In the genomic region with DNA sequence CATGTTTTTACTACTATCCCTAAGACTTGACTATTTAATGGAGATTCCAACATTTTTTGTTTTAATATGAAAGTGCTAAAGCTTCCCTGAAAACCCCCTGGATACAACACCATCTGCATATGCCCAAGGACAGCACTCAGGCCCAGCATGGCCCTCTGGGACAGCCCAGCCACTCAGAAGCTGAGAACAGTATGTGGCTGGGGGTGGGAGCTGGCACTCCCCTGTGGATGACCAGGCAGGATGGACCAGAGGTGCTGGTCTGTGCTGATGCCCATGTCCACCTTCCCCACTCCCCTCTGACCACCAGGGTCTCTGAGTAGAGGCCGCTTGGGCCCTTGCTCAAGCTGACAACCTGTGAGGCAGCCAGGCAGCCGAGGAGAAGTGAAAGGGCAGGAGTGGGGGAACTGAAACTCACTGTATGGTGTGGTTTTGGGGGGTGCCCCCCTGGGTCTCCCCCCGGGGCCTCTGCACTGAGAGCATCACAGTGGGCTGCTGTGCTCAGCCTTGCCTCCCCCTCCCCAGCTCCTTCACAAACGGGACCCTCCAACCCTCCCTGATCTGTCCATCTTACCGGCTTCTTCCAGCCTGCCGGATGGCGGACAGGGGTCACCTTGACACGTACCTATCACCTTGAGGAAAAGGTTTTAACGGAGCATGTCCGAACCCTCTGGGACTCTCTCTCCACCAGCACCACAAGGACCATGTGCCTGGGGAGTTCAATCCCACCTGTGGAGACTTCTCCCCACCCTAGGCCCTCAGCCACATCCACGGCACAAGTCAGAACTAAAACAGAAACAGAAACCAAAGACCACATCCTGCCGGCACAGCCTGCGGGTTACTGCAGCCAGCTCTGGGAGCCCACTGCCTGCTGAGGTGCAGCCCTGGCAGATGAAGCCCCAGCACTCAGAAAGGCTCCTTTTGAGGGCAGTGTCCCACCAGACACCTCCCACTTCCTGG, we compare ENCODE assay signal across 9 cellular contexts. TPM values are rescaled to one million over a fixed set of nuclear protein-coding genes. Genes with fewer than 3 reads are reported as not detected.
A peak's percentile ranks its signal among the peaks of the same experiment; 100 is the strongest.
DNase-seq lines count a peak whose midpoint lies in the region; ATAC-seq and TF ChIP-seq lines count a peak whose summit lies in the region.
"Had no signal": no experiment of that assay in that cellular context is flagged by ENCODE, and none has a peak within 500 bp of the region (broad histone marks: within the 10 kb centered on the region; RNA-seq: fewer than 3 reads in every experiment).

A gene (minus strand): TSS at position 785 of the 957 bp plus-strand sequence. CDS start 14,798 bp downstream, outside the sequence.

- intact Hi-C loops in mucosa of descending colon (cut with DNase I, micrococcal nuclease), result no loop called here
- intact Hi-C loops in A673 (cut with micrococcal nuclease; ENCODE audit: unreplicated experiment), result no loop called here

- H3K36me3 Mint-ChIP-seq in activated naive CD8-positive, alpha-beta T cell treated with anti-CD3 and anti-CD28 coated beads, Interleukin-2, amount 50 U/mL, for 24 hours (ENCODE audit: low read depth), result peaks cover 18% of the 10 kb centered on the region
- peaks cover 18% of the 10 kb centered on the region for H3K36me3 Mint-ChIP-seq in stimulated activated naive CD8-positive, alpha-beta T cell treated with anti-CD3 and anti-CD28 coated beads, Interleukin-15, Interleukin-2, amounts not matched to agents 100 ng/mL and 50 ng/mL, for 24 hours (ENCODE audit: low read depth)

- H3K4me3 Mint-ChIP-seq in activated naive CD8-positive, alpha-beta T cell treated with anti-CD3 and anti-CD28 coated beads, Interleukin-2, amount 50 U/mL, for 24 hours, result peak within 1 kb of the TSS; percentile 86
- peak within 1 kb of the TSS; percentile 84 for H3K4me3 Mint-ChIP-seq in stimulated activated naive CD8-positive, alpha-beta T cell treated with anti-CD3 and anti-CD28 coated beads, Interleukin-15, Interleukin-2, amounts not matched to agents 100 ng/mL and 50 ng/mL, for 24 hours

- TF ChIP-seq CTCF in mucosa of descending colon (IDR thresholded peaks at IDR 0.05) (no peak), A673 (conservative IDR thresholded peaks at IDR 0.05; ENCODE audit: low read depth, low read length) (no peak)

- BruUV-seq in A673 (replicated peaks; lab: Mats Ljungman, UMichigan), result no TSS peak

- DNase-seq in T-helper 1 cell (peak; percentile 40 to 90 (median 53)), mucosa of descending colon (peak; percentile 69 to 83 (median 71)), A673 (ENCODE audit: low spot score) (no peak), NCI-H1694 treated with DMSO at 0.1 percent for 48 hours (lab: John Stamatoyannopoulos, UW) (no peak)
- peak; percentile 75 for DNase-seq in activated naive CD8-positive, alpha-beta T cell treated with anti-CD3 and anti-CD28 coated beads, Interleukin-2, amount 50 U/mL, for 24 hours

- H3K4me3 ChIP-seq in mucosa of descending colon (no peak within 1 kb of the TSS), A673 (ENCODE audit: low read depth, low read length, poor library complexity, severe bottlenecking) (no peak within 1 kb of the TSS)
- H3K4me3 ChIP-seq: body of pancreas had no signal

- no peaks in the 10 kb centered on the region for H3K27me3 ChIP-seq in A673 (replicated peaks; ENCODE audit: insufficient read depth, low read depth, low read length, poor library complexity)
- H3K27me3 ChIP-seq: body of pancreas had no signal

- CTCF ChIA-PET in A673 (lab: Charles Lee), result no interaction called here

- H3K9me3 ChIP-seq in mucosa of descending colon, result peaks cover 2% of the 10 kb centered on the region
- peaks cover 2% of the 10 kb centered on the region for H3K9me3 ChIP-seq in A673 (ENCODE audit: low read depth, low read length, poor library complexity, severe bottlenecking)
- H3K9me3 ChIP-seq: body of pancreas had no signal

- H3K4me1 ChIP-seq in mucosa of descending colon (ENCODE audit: low read depth) (peaks cover 5% of the 10 kb centered on the region), A673 (ENCODE audit: insufficient read depth, low read length, poor library complexity, severe bottlenecking) (no peaks in the 10 kb centered on the region)

- peak within 1 kb of the TSS; percentile 99 for H3K27ac Mint-ChIP-seq in activated naive CD8-positive, alpha-beta T cell treated with anti-CD3 and anti-CD28 coated beads, Interleukin-2, amount 50 U/mL, for 24 hours
- peak within 1 kb of the TSS; percentile 97 for H3K27ac Mint-ChIP-seq in stimulated activated naive CD8-positive, alpha-beta T cell treated with anti-CD3 and anti-CD28 coated beads, Interleukin-15, Interleukin-2, amounts not matched to agents 100 ng/mL and 50 ng/mL, for 24 hours

- H3K27ac ChIP-seq in A673 (ENCODE audit: low read depth, low read length, poor library complexity, severe bottlenecking), result no peak within 1 kb of the TSS

- POLR2A ChIA-PET in A673 (lab: Charles Lee; ENCODE audit: low non-redundant PET), result no interaction called here

- H3K4me1 Mint-ChIP-seq in activated naive CD8-positive, alpha-beta T cell treated with anti-CD3 and anti-CD28 coated beads, Interleukin-2, amount 50 U/mL, for 24 hours, result peaks cover 77% of the 10 kb centered on the region
- H3K4me1 Mint-ChIP-seq in stimulated activated naive CD8-positive, alpha-beta T cell treated with anti-CD3 and anti-CD28 coated beads, Interleukin-15, Interleukin-2, amounts not matched to agents 100 ng/mL and 50 ng/mL, for 24 hours (ENCODE audit: low read depth), result peaks cover 86% of the 10 kb centered on the region

- H3K27me3 Mint-ChIP-seq in activated naive CD8-positive, alpha-beta T cell treated with anti-CD3 and anti-CD28 coated beads, Interleukin-2, amount 50 U/mL, for 24 hours, result no peaks in the 10 kb centered on the region
- H3K27me3 Mint-ChIP-seq in stimulated activated naive CD8-positive, alpha-beta T cell treated with anti-CD3 and anti-CD28 coated beads, Interleukin-15, Interleukin-2, amounts not matched to agents 100 ng/mL and 50 ng/mL, for 24 hours, result peaks cover 4% of the 10 kb centered on the region

- H3K36me3 ChIP-seq in mucosa of descending colon (ENCODE audit: low read depth) (no peaks in the 10 kb centered on the region), A673 (ENCODE audit: insufficient read depth, low read length, poor library complexity, severe bottlenecking) (no peaks in the 10 kb centered on the region)

- ATAC-seq in GM18873 (IDR thresholded peaks at IDR 0.05; ENCODE audit: low FRiP score, unreplicated experiment) (peak; percentile 84), HG03064 (IDR thresholded peaks at IDR 0.05; ENCODE audit: low read depth, unreplicated experiment) (peak; percentile 95), mucosa of descending colon (peak; percentile 92)
- peak; percentile 98 for ATAC-seq in activated naive CD8-positive, alpha-beta T cell treated with anti-CD3 and anti-CD28 coated beads, Interleukin-2, amount 50 U/mL, for 24 hours
- ATAC-seq: body of pancreas had no signal

- H3K9me3 Mint-ChIP-seq in activated naive CD8-positive, alpha-beta T cell treated with anti-CD3 and anti-CD28 coated beads, Interleukin-2, amount 50 U/mL, for 24 hours, result peaks cover 8% of the 10 kb centered on the region
- H3K9me3 Mint-ChIP-seq in stimulated activated naive CD8-positive, alpha-beta T cell treated with anti-CD3 and anti-CD28 coated beads, Interleukin-15, Interleukin-2, amounts not matched to agents 100 ng/mL and 50 ng/mL, for 24 hours, result peaks cover 8% of the 10 kb centered on the region

RNA-seq across cellular contexts. Expression of the gene that starts here (rescaled TPM):
- total RNA-seq in mucosa of descending colon (10 to 100 TPM in 2 of 3 donors, 1 to 10 TPM in 1; 4.8 to 12.6 (median 10.8) TPM), A673 (2021) (0.28 TPM in 1 of 2 replicates, not detected in the other)

Comparison
In these comparisons a context has a peak if more than half of its experiments do, and no peak if none do; other contexts are left out.
1. DNase-seq: peak in T-helper 1 cell (5 of 5), activated naive CD8-positive, alpha-beta T cell treated with anti-CD3 and anti-CD28 coated beads, Interleukin-2, amount 50 U/mL, for 24 hours (single experiment) and mucosa of descending colon (3 of 3); none in A673 (single experiment) and NCI-H1694 treated with DMSO at 0.1 percent for 48 hours (single experiment).
2. Peak in every context shown above with its lines, with median percentiles within 50 percentile points of each other: ATAC-seq.